21 cellular contexts compared by ENCODE assay signal in genomic region chr7:18450021-18450420, GRCh38. TPM values are rescaled to one million over a fixed set of nuclear protein-coding genes. Genes with fewer than 3 reads are reported as not detected.
A peak's percentile ranks its signal among the peaks of the same experiment; 100 is the strongest.
DNase-seq lines count a peak whose midpoint lies in the region; ATAC-seq, FAIRE-seq and TF ChIP-seq lines count a peak whose summit lies in the region.
"Had no signal": no experiment of that assay in that cellular context is flagged by ENCODE, and none has a peak within 500 bp of the region (broad histone marks: within the 10 kb centered on the region; RNA-seq: fewer than 3 reads in every experiment).

No MANE protein-coding gene starts in this region.

- TF ChIP-seq POLR2A in HepG2 (IDR thresholded peaks at IDR 0.05; ENCODE audit: insufficient read depth in 1 of 2, low read depth in 2 of 2, low read length in 2 of 2), result no peak
- TF ChIP-seq POLR2A in right lobe of liver (IDR thresholded peaks at IDR 0.05), result no peak

- intact Hi-C loops in HepG2 (cut with micrococcal nuclease; ENCODE audit: unreplicated experiment), result no loop called here
- intact Hi-C loops in right lobe of liver (cut with DNase I), result no loop called here
- intact Hi-C loops in activated CD4-positive, alpha-beta T cell treated with anti-CD3 and anti-CD28 coated beads for 36 hours (cut with DNase I, micrococcal nuclease), result no loop called here

- H3K9me3 ChIP-seq in HepG2 (ENCODE audit: low read length) (no peaks in the 10 kb centered on the region), right lobe of liver (no peaks in the 10 kb centered on the region), astrocyte (ENCODE audit: insufficient read depth, low read depth, low read length) (no peaks in the 10 kb centered on the region)

- no TSS peak for BruUV-seq in HepG2 (replicated peaks; lab: Mats Ljungman, UMichigan)

- in situ Hi-C loops in HepG2 (cut with HindIII; ENCODE audit: extremely low pct_ligation_motif_present, low pct_unique_long_range_greater_than_20kb), result no loop called here

- peaks cover 2% of the 10 kb centered on the region for H3K9me3 Mint-ChIP-seq in astrocyte (ENCODE audit: unreplicated experiment)
- H3K9me3 Mint-ChIP-seq in activated CD4-positive, alpha-beta T cell treated with anti-CD3 and anti-CD28 coated beads for 36 hours (ENCODE audit: low read depth), result no peaks in the 10 kb centered on the region
- H3K9me3 Mint-ChIP-seq in progenitor cell of endocrine pancreas (ENCODE audit: low read depth), result no peaks in the 10 kb centered on the region

- no peaks in the 10 kb centered on the region for H3K4me1 ChIP-seq in HepG2 (ENCODE audit: insufficient read depth, low read length)
- H3K4me1 ChIP-seq in right lobe of liver, result no peaks in the 10 kb centered on the region
- H3K4me1 ChIP-seq in astrocyte (ENCODE audit: insufficient read depth, low read length), result no peaks in the 10 kb centered on the region

- no peak for TF ChIP-seq EP300 in HepG2 (IDR thresholded peaks at IDR 0.05; ENCODE audit: low read depth in 2 of 2, low read length in 2 of 2)
- TF ChIP-seq EP300 in HepG2 (CRISPR knock-in tag; IDR thresholded peaks at IDR 0.05; ENCODE audit: borderline replicate concordance), result no peak

- H3K4me2 ChIP-seq in HepG2 (ENCODE audit: low read depth, low read length) (no peak overlapping the region), astrocyte (ENCODE audit: low read length) (no peak overlapping the region)
- H3K4me2 ChIP-seq: KMS-11, PC-9 had no signal

- CTCF ChIA-PET in HepG2 (lab: Yijun Ruan, JAX; ENCODE audit: low intra/inter-chr PET ratio, low total read pairs), result no interaction called here
- CTCF ChIA-PET in activated CD4-positive, alpha-beta T cell treated with anti-CD3 and anti-CD28 coated beads for 36 hours (lab: Charles Lee), result interaction anchor here (0.6 kb wide), 1 partner anchor 99 kb away, joined by 3 read pairs; no protein-coding TSS in a partner anchor

- H3K4me3 Mint-ChIP-seq in astrocyte (ENCODE audit: unreplicated experiment) (no peak overlapping the region), progenitor cell of endocrine pancreas (ENCODE audit: low read depth) (no peak overlapping the region)
- H3K4me3 Mint-ChIP-seq in activated CD4-positive, alpha-beta T cell treated with anti-CD3 and anti-CD28 coated beads for 36 hours, result no peak overlapping the region

- H3K4me1 Mint-ChIP-seq in astrocyte (ENCODE audit: low read depth, unreplicated experiment) (no peaks in the 10 kb centered on the region), progenitor cell of endocrine pancreas (ENCODE audit: low read depth) (no peaks in the 10 kb centered on the region)
- no peaks in the 10 kb centered on the region for H3K4me1 Mint-ChIP-seq in activated CD4-positive, alpha-beta T cell treated with anti-CD3 and anti-CD28 coated beads for 36 hours

- H3K36me3 Mint-ChIP-seq in astrocyte (ENCODE audit: low read depth, unreplicated experiment), result no peaks in the 10 kb centered on the region
- H3K36me3 Mint-ChIP-seq in activated CD4-positive, alpha-beta T cell treated with anti-CD3 and anti-CD28 coated beads for 36 hours (ENCODE audit: low read depth), result no peaks in the 10 kb centered on the region
- H3K36me3 Mint-ChIP-seq in progenitor cell of endocrine pancreas (ENCODE audit: insufficient read depth), result no peaks in the 10 kb centered on the region

- H3K27me3 Mint-ChIP-seq in astrocyte (ENCODE audit: low read depth, unreplicated experiment), result no peaks in the 10 kb centered on the region
- no peaks in the 10 kb centered on the region for H3K27me3 Mint-ChIP-seq in activated CD4-positive, alpha-beta T cell treated with anti-CD3 and anti-CD28 coated beads for 36 hours
- H3K27me3 Mint-ChIP-seq in progenitor cell of endocrine pancreas, result no peaks in the 10 kb centered on the region

- ATAC-seq in HepG2 (no peak), right lobe of liver (no peak)
- no peak for ATAC-seq in activated CD4-positive, alpha-beta T cell treated with anti-CD3 and anti-CD28 coated beads for 36 hours
- ATAC-seq: HCT116, Right ventricle myocardium inferior had no signal

- TF ChIP-seq CTCF in HepG2 (CRISPR knock-in tag; IDR thresholded peaks at IDR 0.05), result no peak
- TF ChIP-seq CTCF in right lobe of liver (IDR thresholded peaks at IDR 0.05), result no peak
- TF ChIP-seq CTCF in astrocyte (IDR thresholded peaks at IDR 0.05; ENCODE audit: insufficient read depth, low read depth, low read length), result no peak
- TF ChIP-seq CTCF in progenitor cell of endocrine pancreas (IDR thresholded peaks at IDR 0.05; ENCODE audit: unreplicated experiment), result no peak

- H2AFZ ChIP-seq in HepG2 (ENCODE audit: low read length), result no peak overlapping the region
- no peak overlapping the region for H2AFZ ChIP-seq in astrocyte (ENCODE audit: low read depth, low read length)
- H2AFZ ChIP-seq: PC-9 had no signal

- H3K36me3 ChIP-seq in HepG2 (replicated peaks in 1 of 2; ENCODE audit: control insufficient read depth in 1 of 2, insufficient read depth in 2 of 2, low read length in 2 of 2) (no peaks in the 10 kb centered on the region), right lobe of liver (no peaks in the 10 kb centered on the region), astrocyte (ENCODE audit: insufficient read depth, low read length) (no peaks in the 10 kb centered on the region)
- H3K36me3 ChIP-seq: SJCRH30 had no signal

- H3K27me3 ChIP-seq in HepG2 (ENCODE audit: control insufficient read depth in 1 of 2, insufficient read depth in 2 of 2, low read length in 2 of 2) (no peaks in the 10 kb centered on the region), right lobe of liver (no peaks in the 10 kb centered on the region), astrocyte (ENCODE audit: insufficient read depth, low read length) (no peaks in the 10 kb centered on the region)
- H3K27me3 ChIP-seq: SJCRH30 had no signal

- FAIRE-seq in HepG2 (lab: Jason Lieb, UNC) (no peak), astrocyte (lab: Jason Lieb, UNC) (peak; percentile 29), urothelium cell line (lab: Jason Lieb, UNC) (no peak)
- FAIRE-seq: D721Med, HTR-8/SVneo had no signal

- H3K27ac ChIP-seq in HepG2 (ENCODE audit: extremely low read length, insufficient read depth, low read length), result no peak overlapping the region
- no peak overlapping the region for H3K27ac ChIP-seq in right lobe of liver
- no peak overlapping the region for H3K27ac ChIP-seq in astrocyte (ENCODE audit: low read depth, low read length)
- H3K27ac ChIP-seq: 22Rv1, KMS-11, PC-9, SJCRH30 had no signal

- H3K79me2 ChIP-seq in HepG2 (ENCODE audit: insufficient read depth, low read length), result no peaks in the 10 kb centered on the region
- no peaks in the 10 kb centered on the region for H3K79me2 ChIP-seq in astrocyte (ENCODE audit: insufficient read depth, low read length)

- H3K27ac Mint-ChIP-seq in astrocyte (ENCODE audit: unreplicated experiment) (no peak overlapping the region), progenitor cell of endocrine pancreas (no peak overlapping the region)
- no peak overlapping the region for H3K27ac Mint-ChIP-seq in activated CD4-positive, alpha-beta T cell treated with anti-CD3 and anti-CD28 coated beads for 36 hours

- TF ChIP-seq RAD21 in HepG2 (CRISPR knock-in tag; IDR thresholded peaks at IDR 0.05), result no peak

- DNase-seq in HepG2 (ENCODE audit: low spot score) (no peak), right lobe of liver (no peak), astrocyte (ENCODE audit: low read depth) (no peak), fibroblast of peridontal ligament (ENCODE audit: extremely low read depth) (peak; percentile 63), urothelium cell line (ENCODE audit: low spot score) (no peak), progenitor cell of endocrine pancreas (ENCODE audit: low spot score, unreplicated experiment) (no peak)
- DNase-seq in activated CD4-positive, alpha-beta T cell treated with anti-CD3 and anti-CD28 coated beads for 36 hours, result no peak
- DNase-seq: ACHN, GOT3, MM.1S, NCI-H2029, NCI-H446 treated with DMSO at 0.1 percent for 48 hours, NCI-H526 treated with DMSO at 0.1 percent for 48 hours, PC-9, SJCRH30 had no signal

- H4K20me1 ChIP-seq in HepG2 (ENCODE audit: insufficient read depth, low read length) (no peaks in the 10 kb centered on the region), astrocyte (ENCODE audit: insufficient read depth, low read length) (no peaks in the 10 kb centered on the region)

- H3K9ac ChIP-seq in HepG2 (ENCODE audit: insufficient read depth, low read depth, low read length), result no peak overlapping the region
- H3K9ac ChIP-seq in astrocyte (ENCODE audit: low read length), result no peak overlapping the region
- H3K9ac ChIP-seq: KMS-11 had no signal

- POLR2A ChIA-PET in HepG2 (lab: Yijun Ruan, JAX), result no interaction called here
- POLR2A ChIA-PET in activated CD4-positive, alpha-beta T cell treated with anti-CD3 and anti-CD28 coated beads for 36 hours (lab: Charles Lee), result no interaction called here

- no peak overlapping the region for H3K4me3 ChIP-seq in HepG2 (replicated peaks in 1 of 3; ENCODE audit: insufficient read depth in 1 of 3, low read depth in 2 of 3, low read length in 3 of 3)
- no peak overlapping the region for H3K4me3 ChIP-seq in right lobe of liver
- H3K4me3 ChIP-seq in astrocyte (ENCODE audit: insufficient read depth, low read depth, low read length), result no peak overlapping the region
- H3K4me3 ChIP-seq: PC-9, SJCRH30 had no signal

RNA-seq across cellular contexts. Expression of gene HDAC9, which starts 45.5 kb away (rescaled TPM):
- total RNA-seq in HepG2 (2016; rRNA removed; fragmentation: Illumina TruSeq; extraction: Trizol) (0.06 and 0.07 TPM in 2 replicates), right lobe of liver (1 to 10 TPM; 1.0 to 4.1 (median 2.5) TPM), astrocyte (20.2 and 27.6 TPM in 2 replicates), progenitor cell of endocrine pancreas (3.6 and 5.9 TPM in 2 replicates)
- total RNA-seq in HepG2 (2016; cell fraction: cytosol; rRNA removed; fragmentation: Illumina TruSeq; extraction: Trizol; ENCODE audit: low read depth), result not detected in 2 replicates
- 0.12 and 0.15 TPM in 2 replicates for total RNA-seq in HepG2 (2016; cell fraction: insoluble cytoplasmic fraction; rRNA removed; fragmentation: Illumina TruSeq; extraction: Trizol)
- 0.03 and 0.10 TPM in 2 replicates for total RNA-seq in HepG2 (2016; cell fraction: membrane; rRNA removed; fragmentation: Illumina TruSeq; extraction: Trizol)
- total RNA-seq in HepG2 (2016; cell fraction: nucleus; rRNA removed; fragmentation: Illumina TruSeq; extraction: Trizol), result not detected in 2 replicates
- polyA plus RNA-seq in HepG2 (2011; rRNA removed), result 0.05 and 0.09 TPM in 2 replicates
- 0.04 TPM in 1 of 2 replicates, not detected in the other for polyA plus RNA-seq in HepG2 (2011; cell fraction: cytosol; rRNA removed)
- 0.07 and 0.10 TPM in 2 replicates for polyA plus RNA-seq in HepG2 (2011; cell fraction: nucleus; rRNA removed)
- polyA plus RNA-seq in HepG2 (2012), result not detected in 2 replicates
- not detected in 2 replicates for polyA plus RNA-seq in HepG2 (2016; cell fraction: cytosol; fragmentation: Illumina TruSeq; extraction: Trizol; ENCODE audit: low read depth)
- polyA plus RNA-seq in HepG2 (2016; cell fraction: insoluble cytoplasmic fraction; fragmentation: Illumina TruSeq; extraction: Trizol; ENCODE audit: low read depth), result 0.11 and 0.14 TPM in 2 replicates
- not detected in 2 replicates for polyA plus RNA-seq in HepG2 (2016; cell fraction: membrane; fragmentation: Illumina TruSeq; extraction: Trizol; ENCODE audit: low read depth)
- not detected in 2 replicates for polyA plus RNA-seq in HepG2 (2016; cell fraction: nucleus; fragmentation: Illumina TruSeq; extraction: Trizol; ENCODE audit: insufficient read depth, low read depth)
- 1.6 TPM in 1 of 2 replicates, not detected in the other for polyA minus RNA-seq in HepG2 (2011; rRNA and poly(A)+ RNA removed; ENCODE audit: low replicate concordance)
- polyA minus RNA-seq in HepG2 (2011; cell fraction: cytosol; rRNA and poly(A)+ RNA removed), result not detected in 2 replicates
- 0.25 and 0.64 TPM in 2 replicates for polyA minus RNA-seq in HepG2 (2011; cell fraction: nucleus; rRNA and poly(A)+ RNA removed)
- total RNA-seq in activated CD4-positive, alpha-beta T cell treated with anti-CD3 and anti-CD28 coated beads for 36 hours, result under 1 TPM; 0.69 to 0.94 TPM
